In the genomic region with DNA sequence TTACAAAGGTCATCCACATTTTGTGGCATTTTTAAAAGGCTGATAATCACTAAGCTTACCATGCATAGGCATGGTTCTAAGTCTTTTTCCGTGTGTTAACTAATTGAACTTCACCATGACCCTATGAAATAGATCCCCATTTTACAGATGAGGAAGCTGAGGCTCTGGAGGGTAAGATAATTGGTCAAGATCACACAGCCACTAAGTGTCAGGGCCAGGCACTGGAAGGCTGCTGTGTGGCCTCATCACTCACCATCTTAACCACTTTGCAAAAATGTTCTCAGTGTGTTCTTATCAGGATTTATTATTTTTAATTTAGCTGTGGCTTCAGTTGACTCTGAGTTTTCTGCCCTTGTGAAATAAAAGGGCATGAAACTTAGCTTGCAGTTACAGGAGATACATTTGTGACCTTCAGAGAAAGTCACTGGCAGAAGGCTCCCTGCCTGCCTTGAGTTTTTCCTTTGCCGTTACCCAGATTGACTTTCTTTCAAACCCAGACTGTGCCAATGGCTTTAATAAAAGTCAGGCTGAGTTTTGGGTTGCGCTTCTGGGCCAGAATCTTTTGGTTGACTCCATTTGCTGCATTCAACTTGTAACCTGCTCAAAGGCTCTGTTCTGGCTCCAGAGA, we compare ENCODE assay signal across 12 cellular contexts.
DNase-seq lines count a peak whose midpoint lies in the region; ATAC-seq and TF ChIP-seq lines count a peak whose summit lies in the region.
"Had no signal": no experiment of that assay in that cellular context is flagged by ENCODE, and none has a peak within 500 bp of the region (broad histone marks: within the 10 kb centered on the region; RNA-seq: fewer than 3 reads in every experiment).

No MANE protein-coding gene starts in this region.

- peak overlapping the region; percentile 26 for H3K27ac Mint-ChIP-seq in activated T-cell treated with anti-CD3 and anti-CD28 coated beads, Interleukin-2, amount 50 U/mL, for 24 hours
- peak overlapping the region; percentile 92 for H3K27ac Mint-ChIP-seq in Calu3 (ENCODE audit: unreplicated experiment)
- H3K27ac Mint-ChIP-seq: H9 had no signal

- peaks cover 98% of the 10 kb centered on the region for H3K36me3 Mint-ChIP-seq in activated T-cell treated with anti-CD3 and anti-CD28 coated beads, Interleukin-2, amount 50 U/mL, for 24 hours (ENCODE audit: low read depth)
- peaks cover 39% of the 10 kb centered on the region for H3K36me3 Mint-ChIP-seq in Calu3 (ENCODE audit: insufficient read depth, unreplicated experiment)

- H3K79me2 ChIP-seq in hepatocyte: no peaks in the 10 kb centered on the region

- no peak for DNase-seq in activated T-cell treated with anti-CD3 and anti-CD28 coated beads, Interleukin-2, amount 50 U/mL, for 24 hours
- no peak for DNase-seq in activated T-cell treated with anti-CD3 and anti-CD28 coated beads, Interleukin-2, amount 50 U/mL, for 48 hours
- DNase-seq in Calu3 (no peak), RWPE2 (ENCODE audit: low spot score) (no peak), hepatocyte (ENCODE audit: low spot score) (no peak), hypothalamus (lab: John Stamatoyannopoulos, UW) (no peak)
- no peak for DNase-seq in stimulated activated naive CD4-positive, alpha-beta T cell treated with Interleukin-2 at 50 U/mL for 16 hours (lab: John Stamatoyannopoulos, UW)
- DNase-seq: H9, NCI-H1092, NCI-H187, NCI-H82 had no signal

- H3K4me3 ChIP-seq in RWPE2 (ENCODE audit: severe bottlenecking) (no peak overlapping the region), hepatocyte (no peak overlapping the region)

- ATAC-seq in RWPE2 (ENCODE audit: low read depth) (no peak), GM19023 (IDR thresholded peaks at IDR 0.05; ENCODE audit: unreplicated experiment) (no peak)

- H3K4me1 ChIP-seq in RWPE2 (ENCODE audit: insufficient read depth, poor library complexity, severe bottlenecking) (peaks cover 26% of the 10 kb centered on the region), hepatocyte (ENCODE audit: insufficient read depth) (no peaks in the 10 kb centered on the region)

- no peak overlapping the region for H2AFZ ChIP-seq in hepatocyte

- H3K4me3 Mint-ChIP-seq in activated T-cell treated with anti-CD3 and anti-CD28 coated beads, Interleukin-2, amount 50 U/mL, for 24 hours: no peak overlapping the region
- H3K4me3 Mint-ChIP-seq in Calu3 (ENCODE audit: low read depth, unreplicated experiment): no peak overlapping the region
- H3K4me3 Mint-ChIP-seq: H9 had no signal

- H3K9me2 ChIP-seq in hepatocyte (replicated peaks; ENCODE audit: insufficient read depth): no peaks in the 10 kb centered on the region

- peaks cover 17% of the 10 kb centered on the region for H3K9me3 Mint-ChIP-seq in activated T-cell treated with anti-CD3 and anti-CD28 coated beads, Interleukin-2, amount 50 U/mL, for 24 hours
- peaks cover 4% of the 10 kb centered on the region for H3K9me3 Mint-ChIP-seq in Calu3 (ENCODE audit: low read depth, unreplicated experiment)

- H3K27me3 ChIP-seq in RWPE2 (ENCODE audit: insufficient read depth, poor library complexity, severe bottlenecking) (no peaks in the 10 kb centered on the region), hepatocyte (no peaks in the 10 kb centered on the region)

- intact Hi-C loops in Calu3 (cut with micrococcal nuclease; ENCODE audit: unreplicated experiment): no loop called here

- peaks cover 10% of the 10 kb centered on the region for H3K9me3 ChIP-seq in RWPE2 (ENCODE audit: severe bottlenecking)
- no peaks in the 10 kb centered on the region for H3K9me3 ChIP-seq in hepatocyte (ENCODE audit: low read depth)

- peaks cover 6% of the 10 kb centered on the region for H3K4me1 Mint-ChIP-seq in activated T-cell treated with anti-CD3 and anti-CD28 coated beads, Interleukin-2, amount 50 U/mL, for 24 hours (ENCODE audit: low read depth)
- peaks cover 47% of the 10 kb centered on the region for H3K4me1 Mint-ChIP-seq in Calu3 (ENCODE audit: low read depth, unreplicated experiment)
- H3K4me1 Mint-ChIP-seq: H9 had no signal

- TF ChIP-seq CTCF in Calu3 (IDR thresholded peaks at IDR 0.05; ENCODE audit: unreplicated experiment) (no peak), RWPE2 (IDR thresholded peaks at IDR 0.05; ENCODE audit: poor library complexity, severe bottlenecking) (no peak), hepatocyte (IDR thresholded peaks at IDR 0.05; ENCODE audit: poor library complexity) (no peak)

- 91% methylated on average over 3 of the region's 3 CpGs for WGBS in hepatocyte (ENCODE audit: low lambda C conversion rate, missing lambda C conversion rate)

- peak overlapping the region; percentile 76 for H3K27ac ChIP-seq in RWPE2 (ENCODE audit: poor library complexity, severe bottlenecking)
- H3K27ac ChIP-seq in hepatocyte: peak overlapping the region; percentile 33

- no peak overlapping the region for H3K4me2 ChIP-seq in hepatocyte

- CTCF ChIA-PET in Calu3 (lab: Charles Lee): no interaction called here

- no TSS peak for BruUV-seq in Calu3 (replicated peaks; lab: Mats Ljungman, UMichigan)

- H3K36me3 ChIP-seq in RWPE2 (ENCODE audit: low read depth) (no peaks in the 10 kb centered on the region), hepatocyte (replicated peaks; ENCODE audit: insufficient read depth, low read depth) (no peaks in the 10 kb centered on the region)

- no peaks in the 10 kb centered on the region for H4K20me1 ChIP-seq in hepatocyte (ENCODE audit: insufficient read depth, poor library complexity, severe bottlenecking)

- H3K27me3 Mint-ChIP-seq in activated T-cell treated with anti-CD3 and anti-CD28 coated beads, Interleukin-2, amount 50 U/mL, for 24 hours: no peaks in the 10 kb centered on the region
- no peaks in the 10 kb centered on the region for H3K27me3 Mint-ChIP-seq in Calu3 (ENCODE audit: unreplicated experiment)
